In genomic region chr6:44717431-44717830, GRCh38 we compare ENCODE assay signal across 27 cellular contexts.
"Had no signal": no experiment of that assay in that cellular context is flagged by ENCODE, and none has a peak within 500 bp of the region (broad histone marks: within the 10 kb centered on the region; RNA-seq: fewer than 3 reads in every experiment).

No MANE protein-coding gene starts in this region.

- H3K27me3 ChIP-seq: suprapubic skin, testis, thyroid gland, tibial nerve, transverse colon, upper lobe of left lung, upper lobe of right lung, uterus, vagina had no signal

- H3K4me1 ChIP-seq: stomach, suprapubic skin, testis, thyroid gland, tibial artery, tibial nerve, transverse colon, upper lobe of left lung, upper lobe of right lung, uterus had no signal

- H3K9me3 Mint-ChIP-seq: stimulated activated effector memory CD8-positive, alpha-beta T cell treated with anti-CD3 and anti-CD28 coated beads, Interleukin-12 subunit alpha, Interleukin-12 subunit beta, amount 100 ng/mL, for 72 hours; stimulated activated memory B cell treated with anti-CD40 and anti-IgM and Interleukin-4, amounts not matched to agents 10 μg/mL and 1 μg/mL and 100 μg/mL, for 72 hours; stimulated activated naive B cell treated with anti-CD40 and anti-IgM and Interleukin-4, amounts not matched to agents 10 μg/mL and 1 μg/mL and 100 μg/mL, for 72 hours; stimulated activated naive CD8-positive, alpha-beta T cell treated with anti-CD3 and anti-CD28 coated beads, Interleukin-15, amount 100 ng/mL, for 72 hours; stimulated activated naive CD8-positive, alpha-beta T cell treated with anti-CD3 and anti-CD28 coated beads, Interleukin-15, Interleukin-2, amounts not matched to agents 100 ng/mL and 50 ng/mL, for 24 hours; type B pancreatic cell had no signal

- H3K27ac ChIP-seq: stomach, suprapubic skin, testis, thoracic aorta, thyroid gland, tibial artery, tibial nerve, transverse colon, upper lobe of left lung, upper lobe of right lung, uterus, vagina had no signal

- DNase-seq: stimulated activated CD4-positive, alpha-beta T cell treated with anti-CD3 and anti-CD28 coated beads, Interleukin-2, amount 100 ng/mL, for 48 hours; stimulated activated CD4-positive, alpha-beta T cell treated with anti-CD3 and anti-CD28 coated beads, Interleukin-4, amount 100 ng/mL, for 1 hour; stimulated activated CD4-positive, alpha-beta T cell treated with anti-CD3 and anti-CD28 coated beads, Interleukin-4, amount 100 ng/mL, for 24 hours; stimulated activated CD4-positive, alpha-beta T cell treated with anti-CD3 and anti-CD28 coated beads, Interleukin-4, amount 100 ng/mL, for 4 hours; stimulated activated CD8-positive, alpha-beta memory T cell treated with anti-CD3 and anti-CD28 coated beads, Interleukin-4, amount 100 ng/mL, for 48 hours; stimulated activated naive B cell treated with anti-CD40 and anti-IgM and Interleukin-4, amounts not matched to agents 10 μg/mL and 1 μg/mL and 100 μg/mL, for 72 hours; stimulated activated naive CD4-positive, alpha-beta T cell; stimulated activated naive CD4-positive, alpha-beta T cell treated with Interleukin-2 at 50 U/mL for 16 hours; stimulated activated naive CD8-positive, alpha-beta T cell treated with anti-CD3 and anti-CD28 coated beads, Interleukin-15, amount 100 ng/mL, for 72 hours; stimulated activated naive CD8-positive, alpha-beta T cell treated with anti-CD3 and anti-CD28 coated beads, Interleukin-15, Interleukin-2, amounts not matched to agents 100 U/mL and 50 U/mL, for 24 hours; stomach; substantia nigra; testis; thyroid gland; tibial artery; transverse colon; upper lobe of left lung; upper lobe of right lung; uterus had no signal

- H3K36me3 ChIP-seq: stomach, suprapubic skin, thoracic aorta, thyroid gland, tibial artery, tibial nerve, transverse colon, upper lobe of left lung, upper lobe of right lung, uterus, vagina had no signal

- H3K27me3 Mint-ChIP-seq: stimulated activated naive CD8-positive, alpha-beta T cell treated with anti-CD3 and anti-CD28 coated beads, Interleukin-15, amount 100 ng/mL, for 72 hours; stimulated activated naive CD8-positive, alpha-beta T cell treated with anti-CD3 and anti-CD28 coated beads, Interleukin-15, Interleukin-2, amounts not matched to agents 100 ng/mL and 50 ng/mL, for 24 hours had no signal

- H3K4me3 ChIP-seq: stomach, suprapubic skin, testis, thoracic aorta, thyroid gland, tibial artery, tibial nerve, transverse colon, upper lobe of left lung, upper lobe of right lung, uterus, vagina had no signal

- H3K4me3 Mint-ChIP-seq: stimulated activated effector memory CD8-positive, alpha-beta T cell treated with anti-CD3 and anti-CD28 coated beads, Interleukin-12 subunit alpha, Interleukin-12 subunit beta, amount 100 ng/mL, for 72 hours; stimulated activated memory B cell treated with anti-CD40 and anti-IgM and Interleukin-4, amounts not matched to agents 10 μg/mL and 1 μg/mL and 100 μg/mL, for 72 hours; stimulated activated naive B cell treated with anti-CD40 and anti-IgM and Interleukin-4, amounts not matched to agents 10 μg/mL and 1 μg/mL and 100 μg/mL, for 72 hours; stimulated activated naive CD8-positive, alpha-beta T cell treated with anti-CD3 and anti-CD28 coated beads, Interleukin-15, amount 100 ng/mL, for 72 hours; stimulated activated naive CD8-positive, alpha-beta T cell treated with anti-CD3 and anti-CD28 coated beads, Interleukin-15, Interleukin-2, amounts not matched to agents 100 ng/mL and 50 ng/mL, for 24 hours; type B pancreatic cell had no signal

- H3K9me3 ChIP-seq: stomach, suprapubic skin, testis, thoracic aorta, thyroid gland, tibial artery, tibial nerve, transverse colon, upper lobe of left lung, upper lobe of right lung, uterus, vagina had no signal

- H3K4me1 Mint-ChIP-seq: stimulated activated effector memory CD8-positive, alpha-beta T cell treated with anti-CD3 and anti-CD28 coated beads, Interleukin-12 subunit alpha, Interleukin-12 subunit beta, amount 100 ng/mL, for 72 hours; stimulated activated memory B cell treated with anti-CD40 and anti-IgM and Interleukin-4, amounts not matched to agents 10 μg/mL and 1 μg/mL and 100 μg/mL, for 72 hours; stimulated activated naive B cell treated with anti-CD40 and anti-IgM and Interleukin-4, amounts not matched to agents 10 μg/mL and 1 μg/mL and 100 μg/mL, for 72 hours; stimulated activated naive CD8-positive, alpha-beta T cell treated with anti-CD3 and anti-CD28 coated beads, Interleukin-15, amount 100 ng/mL, for 72 hours had no signal

- H3K27ac Mint-ChIP-seq: stimulated activated effector memory CD8-positive, alpha-beta T cell treated with anti-CD3 and anti-CD28 coated beads, Interleukin-12 subunit alpha, Interleukin-12 subunit beta, amount 100 ng/mL, for 72 hours; stimulated activated memory B cell treated with anti-CD40 and anti-IgM and Interleukin-4, amounts not matched to agents 10 μg/mL and 1 μg/mL and 100 μg/mL, for 72 hours; stimulated activated naive B cell treated with anti-CD40 and anti-IgM and Interleukin-4, amounts not matched to agents 10 μg/mL and 1 μg/mL and 100 μg/mL, for 72 hours; stimulated activated naive CD8-positive, alpha-beta T cell treated with anti-CD3 and anti-CD28 coated beads, Interleukin-15, Interleukin-2, amounts not matched to agents 100 ng/mL and 50 ng/mL, for 24 hours; type B pancreatic cell had no signal

- ATAC-seq: stimulated activated effector memory CD8-positive, alpha-beta T cell treated with anti-CD3 and anti-CD28 coated beads, Interleukin-12 subunit alpha, Interleukin-12 subunit beta, amount 100 ng/mL, for 72 hours; stimulated activated memory B cell treated with anti-CD40 and anti-IgM and Interleukin-4, amounts not matched to agents 10 μg/mL and 1 μg/mL and 100 μg/mL, for 72 hours; stimulated activated naive B cell treated with anti-CD40 and anti-IgM and Interleukin-4, amounts not matched to agents 10 μg/mL and 1 μg/mL and 100 μg/mL, for 72 hours; stimulated activated naive CD8-positive, alpha-beta T cell treated with anti-CD3 and anti-CD28 coated beads, Interleukin-15, amount 100 ng/mL, for 72 hours; stimulated activated naive CD8-positive, alpha-beta T cell treated with anti-CD3 and anti-CD28 coated beads, Interleukin-15, Interleukin-2, amounts not matched to agents 100 U/mL and 50 U/mL, for 24 hours; upper lobe of right lung had no signal

- H3K36me3 Mint-ChIP-seq: stimulated activated effector memory CD8-positive, alpha-beta T cell treated with anti-CD3 and anti-CD28 coated beads, Interleukin-12 subunit alpha, Interleukin-12 subunit beta, amount 100 ng/mL, for 72 hours; stimulated activated memory B cell treated with anti-CD40 and anti-IgM and Interleukin-4, amounts not matched to agents 10 μg/mL and 1 μg/mL and 100 μg/mL, for 72 hours; stimulated activated naive B cell treated with anti-CD40 and anti-IgM and Interleukin-4, amounts not matched to agents 10 μg/mL and 1 μg/mL and 100 μg/mL, for 72 hours; type B pancreatic cell had no signal
